24 cellular contexts compared by ENCODE assay signal in genomic region chr3:116052602-116053001, GRCh38.
DNase-seq lines count a peak whose midpoint lies in the region; FAIRE-seq and TF ChIP-seq lines count a peak whose summit lies in the region.
"Had no signal": no experiment of that assay in that cellular context is flagged by ENCODE, and none has a peak within 500 bp of the region (broad histone marks: within the 10 kb centered on the region; RNA-seq: fewer than 3 reads in every experiment).

No MANE protein-coding gene starts in this region.

- H3K9ac ChIP-seq in neural cell (ENCODE audit: low read length) = no peak overlapping the region
- H3K9ac ChIP-seq: BLaER1 had no signal

- H3K27ac ChIP-seq in neural cell (ENCODE audit: low read length) (peak overlapping the region; percentile 71), stomach (no peak overlapping the region)
- H3K27ac ChIP-seq: BLaER1 had no signal

- H3K9me2 ChIP-seq in neural cell (ENCODE audit: insufficient read depth, low read length) = no peaks in the 10 kb centered on the region

- no peaks in the 10 kb centered on the region for H3K79me2 ChIP-seq in neural cell (replicated peaks; ENCODE audit: insufficient read depth, low read length)

- 80 to 89% (median 83%) methylated on average over 3 of the region's 3 CpGs for WGBS in stomach, 5 donors

- TF ChIP-seq RAD21 in neural cell (conservative IDR thresholded peaks at IDR 0.05) = no peak

- no peak for TF ChIP-seq POLR2A in stomach (IDR thresholded peaks at IDR 0.05)
- TF ChIP-seq POLR2A in erythroblast (IDR thresholded peaks at IDR 0.05; ENCODE audit: low read length) = no peak

- H4K20me1 ChIP-seq in neural cell (ENCODE audit: insufficient read depth) = no peaks in the 10 kb centered on the region
- H4K20me1 ChIP-seq: BLaER1 had no signal

- H3K4me1 ChIP-seq in stomach = no peaks in the 10 kb centered on the region
- H3K4me1 ChIP-seq: BLaER1 had no signal

- no peaks in the 10 kb centered on the region for H3F3A ChIP-seq in neural cell (ENCODE audit: insufficient read depth, low read length, poor library complexity, severe bottlenecking)

- H2AFZ ChIP-seq in neural cell (ENCODE audit: low read depth, low read length) = no peak overlapping the region

- no peak for TF ChIP-seq CTCF in neural cell (IDR thresholded peaks at IDR 0.05; ENCODE audit: poor library complexity, severe bottlenecking)
- TF ChIP-seq CTCF in stomach (IDR thresholded peaks at IDR 0.05) = no peak

- H3K4me2 ChIP-seq in neural cell (ENCODE audit: low read length) = no peak overlapping the region
- H3K4me2 ChIP-seq: BLaER1 had no signal

- intact Hi-C loops in stomach (cut with DNase I; ENCODE audit: low total_unique reads) = no loop called here

- H3K27me3 ChIP-seq in neural cell (ENCODE audit: insufficient read depth, low read depth, low read length) (no peaks in the 10 kb centered on the region), stomach (no peaks in the 10 kb centered on the region)
- H3K27me3 ChIP-seq: BE2C, BLaER1 had no signal

- TF ChIP-seq EP300 in neural cell (conservative IDR thresholded peaks at IDR 0.05; ENCODE audit: poor library complexity, severe bottlenecking) (no peak), stomach (IDR thresholded peaks at IDR 0.05) (no peak)

- no peaks in the 10 kb centered on the region for H3K36me3 ChIP-seq in neural cell (ENCODE audit: insufficient read depth, low read length)
- H3K36me3 ChIP-seq in stomach = no peaks in the 10 kb centered on the region
- H3K36me3 ChIP-seq: BE2C, BLaER1 had no signal

- peak; percentile 46 for FAIRE-seq in urothelium cell line (lab: Jason Lieb, UNC)
- FAIRE-seq: A204.1, G401.6 had no signal

- peak; percentile 55 for DNase-seq in cerebellar cortex (ENCODE audit: low spot score)
- DNase-seq in urothelium cell line (ENCODE audit: low spot score) = no peak
- DNase-seq in stomach = no peak
- DNase-seq in erythroblast (lab: John Stamatoyannopoulos, UW) = no peak
- no peak for DNase-seq in T-helper 9 cell
- DNase-seq: 8988T; ACHN; BE2C; C1 segment of cervical spinal cord; CD4-positive, alpha-beta memory T cell; CD4-positive, CD25-positive, alpha-beta regulatory T cell; CD8-positive, alpha-beta memory T cell; COR-L47; DMS 273 treated with DMSO at 0.1 percent for 48 hours; DMS153; DMS53; DMS79; DND-41; EL; GF-D8 had no signal

- H3K4me3 ChIP-seq in neural cell (ENCODE audit: low read length) (no peak overlapping the region), stomach (no peak overlapping the region)
- H3K4me3 ChIP-seq: BLaER1 had no signal

- no peaks in the 10 kb centered on the region for H3K9me3 ChIP-seq in neural cell (ENCODE audit: low read length)
- no peaks in the 10 kb centered on the region for H3K9me3 ChIP-seq in stomach
- H3K9me3 ChIP-seq: BE2C, BLaER1 had no signal

TF ChIP-seq in neural cell, 6 proteins besides CTCF, POLR2A, EP300 and RAD21:
- no peak for TF ChIP-seq POLR2AphosphoS5 (IDR thresholded peaks at IDR 0.05)
- peak; percentile 11 for TF ChIP-seq REST (IDR thresholded peaks at IDR 0.05; ENCODE audit: borderline replicate concordance)
- TF ChIP-seq TAF1 (IDR thresholded peaks at IDR 0.05; ENCODE audit: low read depth) = no peak
- TF ChIP-seq EZH2 (IDR thresholded peaks at IDR 0.05; ENCODE audit: borderline replicate concordance, insufficient read depth, low read length, poor library complexity, severe bottlenecking) = no peak
